In the genomic region with DNA sequence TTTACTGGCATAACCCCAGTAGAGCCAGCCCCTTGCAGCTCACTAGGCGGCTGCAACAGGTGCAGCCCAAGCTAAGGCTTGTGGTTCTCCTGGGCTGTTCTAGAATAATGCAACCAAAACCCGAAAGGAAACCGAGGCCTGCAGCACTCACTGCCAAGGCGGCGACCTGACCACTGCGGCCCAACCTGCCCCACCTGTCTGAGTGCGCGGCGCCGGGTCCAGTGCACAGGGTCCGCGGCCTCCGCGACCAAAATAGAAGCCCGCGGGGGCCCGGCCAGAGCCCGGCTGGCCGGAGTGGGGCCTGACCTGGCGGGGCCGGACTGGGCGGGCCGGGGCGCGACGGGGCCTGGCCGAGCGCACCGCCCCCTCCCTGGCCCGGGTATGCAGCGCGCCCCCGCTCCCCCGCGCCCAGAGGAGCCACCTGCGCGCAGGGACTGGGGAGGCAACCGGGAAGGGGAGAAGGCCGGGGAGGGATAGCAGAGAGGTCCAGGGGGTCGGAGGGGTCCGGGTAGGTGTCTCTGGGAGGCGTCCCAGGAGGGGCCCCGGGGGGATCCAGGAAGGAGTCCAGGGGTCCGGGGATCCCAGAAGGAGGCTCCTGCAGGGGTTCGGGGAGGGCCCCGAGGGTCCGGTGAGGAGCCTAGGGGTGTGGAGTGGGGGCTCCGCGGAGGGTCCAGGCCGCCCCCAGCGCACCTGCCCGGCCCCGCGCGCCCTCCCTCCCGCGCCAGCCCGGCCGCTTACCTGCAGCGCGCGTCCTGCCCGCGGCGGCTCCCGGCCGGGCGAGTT, we compare ENCODE assay signal across 8 cellular contexts. TPM values are rescaled to one million over a fixed set of nuclear protein-coding genes. Genes with fewer than 3 reads are reported as not detected.
DNase-seq lines count a peak whose midpoint lies in the region; ATAC-seq, FAIRE-seq and TF ChIP-seq lines count a peak whose summit lies in the region.

No MANE protein-coding gene starts in this region.

- WGBS in A549 (ENCODE audit: missing lambda C conversion rate), result 13% methylated on average over 18 of the region's 68 CpGs

- H3K36me3 Mint-ChIP-seq in brain, result no peaks in the 10 kb centered on the region

- ATAC-seq in A549, result peak; percentile 22 to 56
- peak; percentile 46 for ATAC-seq in GM19023 (IDR thresholded peaks at IDR 0.05; ENCODE audit: unreplicated experiment)

- no peaks in the 10 kb centered on the region for H4K20me1 ChIP-seq in keratinocyte (ENCODE audit: control insufficient read depth, extremely low read depth, insufficient read depth, low read length)

- TF ChIP-seq EP300 in A549 (IDR thresholded peaks at IDR 0.05), result no peak

- peak overlapping the region; percentile 19 for H2AFZ ChIP-seq in keratinocyte (ENCODE audit: control insufficient read depth, low read length)

- TF ChIP-seq RAD21 in A549 (conservative IDR thresholded peaks at IDR 0.05 in 1 of 2, IDR thresholded peaks at IDR 0.05 in 1 of 2), result no peak

- H3K9me3 Mint-ChIP-seq in brain, result no peaks in the 10 kb centered on the region

- H3K4me1 ChIP-seq in A549 (peaks cover 10% of the 10 kb centered on the region), keratinocyte (ENCODE audit: control insufficient read depth, extremely low read depth, insufficient read depth, low read length) (no peaks in the 10 kb centered on the region)

- TF ChIP-seq CTCF in A549 (IDR thresholded peaks at IDR 0.05) (no peak), brain (conservative IDR thresholded peaks at IDR 0.05) (no peak), keratinocyte (optimal IDR thresholded peaks at IDR 0.05 in 1 of 3, IDR thresholded peaks at IDR 0.05 in 1 of 3, conservative IDR thresholded peaks at IDR 0.05 in 1 of 3; ENCODE audit: extremely low read depth in 1 of 3, insufficient read depth in 2 of 3, low read length in 3 of 3) (no peak)

- no peak overlapping the region for H3K9ac ChIP-seq in keratinocyte (ENCODE audit: control insufficient read depth, extremely low read depth, insufficient read depth, low read length)

- peak overlapping the region; percentile 11 to 75 (median 67) for H3K27ac Mint-ChIP-seq in brain

- DNase-seq in A549 (ENCODE audit: low read depth in 1 of 2, low spot score in 1 of 2) (peak in 1 of 2 experiments; percentile 24), keratinocyte (ENCODE audit: low read depth, low spot score) (no peak), substantia nigra (lab: John Stamatoyannopoulos, UW) (peak in 3 of 49 donors; percentile 49 to 74 (median 52)), COLO829 (ENCODE audit: low spot score) (no peak), DMS79 (lab: John Stamatoyannopoulos, UW) (no peak)
- DNase-seq in Jurkat, Clone E6-1 (ENCODE audit: low read depth, low spot score), result no peak

- CTCF ChIA-PET in A549 (lab: Yijun Ruan, JAX), result no interaction called here

- FAIRE-seq in A549 (lab: Jason Lieb, UNC) (no peak), keratinocyte (lab: Jason Lieb, UNC) (no peak)

- H3K27me3 ChIP-seq in keratinocyte (ENCODE audit: control insufficient read depth, extremely low read depth, insufficient read depth, low read length), result peaks cover 10% of the 10 kb centered on the region

- H3K9me3 ChIP-seq in A549 (no peaks in the 10 kb centered on the region), keratinocyte (ENCODE audit: control insufficient read depth, low read depth, low read length) (no peaks in the 10 kb centered on the region)

- H3K79me2 ChIP-seq in keratinocyte (ENCODE audit: control insufficient read depth, insufficient read depth, low read length), result no peaks in the 10 kb centered on the region

- H3K4me3 Mint-ChIP-seq in brain, result peak overlapping the region; percentile 82 to 88 (median 84)

- no peaks in the 10 kb centered on the region for H3K9me1 ChIP-seq in keratinocyte (ENCODE audit: control insufficient read depth, extremely low read depth, insufficient read depth, low read length)

- H3K36me3 ChIP-seq in keratinocyte (ENCODE audit: control insufficient read depth in 2 of 2, extremely low read depth in 1 of 2, insufficient read depth in 2 of 2, low read length in 2 of 2), result no peaks in the 10 kb centered on the region

- no peak for TF ChIP-seq POLR2A in A549 (IDR thresholded peaks at IDR 0.05; ENCODE audit: low read length)

- peaks cover 46% of the 10 kb centered on the region for H3K4me1 Mint-ChIP-seq in brain

- H3K27ac ChIP-seq in A549 (peak overlapping the region; percentile 85 to 87), keratinocyte (ENCODE audit: control insufficient read depth, insufficient read depth, low read length) (no peak overlapping the region), substantia nigra (ENCODE audit: low read depth, low read length, poor library complexity, severe bottlenecking) (peak overlapping the region; percentile 91)

- peaks cover 4% of the 10 kb centered on the region for H3K27me3 Mint-ChIP-seq in brain

- dilution Hi-C loops in keratinocyte (cut with MboI; ENCODE audit: extremely low pct_ligation_motif_present, low sequenced_read_pairs), result no loop called here

- H3K4me3 ChIP-seq in A549 (peak overlapping the region; percentile 97), keratinocyte (ENCODE audit: control insufficient read depth in 2 of 3, extremely low read depth in 1 of 3, insufficient read depth in 2 of 3, low read depth in 1 of 3, low read length in 3 of 3) (peak overlapping the region; percentile 27 to 59 (median 40))
- peak overlapping the region; percentile 87 for H3K4me3 ChIP-seq in Jurkat, Clone E6-1 (ENCODE audit: low read length)

- H3K4me2 ChIP-seq in A549 (peak overlapping the region; percentile 93), keratinocyte (ENCODE audit: control insufficient read depth, extremely low read depth, insufficient read depth, low read depth, low read length) (peak overlapping the region; percentile 62)

- POLR2A ChIA-PET in A549 (lab: Yijun Ruan, JAX), result no interaction called here

TF ChIP-seq in A549, 52 proteins besides CTCF, POLR2A, EP300 and RAD21:
- TF ChIP-seq MAZ (IDR thresholded peaks at IDR 0.05; ENCODE audit: borderline replicate concordance, low read depth, low read length) (no peak), ZFP36 (IDR thresholded peaks at IDR 0.05; ENCODE audit: borderline replicate concordance, partially characterized antibody) (no peak), NPAS2 (CRISPR knock-in tag; IDR thresholded peaks at IDR 0.05; ENCODE audit: borderline replicate concordance) (no peak), CHD4 (IDR thresholded peaks at IDR 0.05; ENCODE audit: borderline replicate concordance) (no peak), JUN (IDR thresholded peaks at IDR 0.05) (no peak), PBX3 (IDR thresholded peaks at IDR 0.05) (no peak), RFX5 (IDR thresholded peaks at IDR 0.05) (no peak), HDAC2 (IDR thresholded peaks at IDR 0.05) (no peak), CBX8 (IDR thresholded peaks at IDR 0.05) (no peak), FOXS1 (CRISPR knock-in tag; IDR thresholded peaks at IDR 0.05) (no peak), MAX (IDR thresholded peaks at IDR 0.05) (no peak), BHLHE40 (IDR thresholded peaks at IDR 0.05; ENCODE audit: low read depth, low read length) (no peak), POLR2AphosphoS2 (conservative IDR thresholded peaks at IDR 0.05; ENCODE audit: low read length) (no peak), SREBF2 (IDR thresholded peaks at IDR 0.05) (no peak), FOSB (CRISPR knock-in tag; IDR thresholded peaks at IDR 0.05) (no peak)
- TF ChIP-seq, protein P1, sequence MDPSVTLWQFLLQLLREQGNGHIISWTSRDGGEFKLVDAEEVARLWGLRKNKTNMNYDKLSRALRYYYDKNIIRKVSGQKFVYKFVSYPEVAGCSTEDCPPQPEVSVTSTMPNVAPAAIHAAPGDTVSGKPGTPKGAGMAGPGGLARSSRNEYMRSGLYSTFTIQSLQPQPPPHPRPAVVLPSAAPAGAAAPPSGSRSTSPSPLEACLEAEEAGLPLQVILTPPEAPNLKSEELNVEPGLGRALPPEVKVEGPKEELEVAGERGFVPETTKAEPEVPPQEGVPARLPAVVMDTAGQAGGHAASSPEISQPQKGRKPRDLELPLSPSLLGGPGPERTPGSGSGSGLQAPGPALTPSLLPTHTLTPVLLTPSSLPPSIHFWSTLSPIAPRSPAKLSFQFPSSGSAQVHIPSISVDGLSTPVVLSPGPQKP (IDR thresholded peaks at IDR 0.05; ENCODE audit: low read depth, low read length), result no peak
TF ChIP-seq in A549: peak in this region for 0.

RNA-seq across cellular contexts. Expression of gene SEMA4D, which starts 0.5 kb away (rescaled TPM):
- polyA plus RNA-seq in A549 (2011; rRNA removed) (5.3 and 6.1 TPM in 2 replicates), A549 (2017; fragmentation: RNase III; extraction: RNeasy Plus Mini Kit Qiagen cat#74134 plus additional on column Dnase treatment) (4.5 to 7.2 TPM (median 5.8 TPM) in 3 replicates), brain (ENCODE audit: insufficient read depth, low read depth, low replicate concordance) (91.5 TPM), keratinocyte (0.19 to 0.87 TPM (median 0.43 TPM) in 3 replicates)
- polyA plus RNA-seq in A549 (2012; cell fraction: cytosol; rRNA removed), result 5.6 and 7.2 TPM in 2 replicates
- 26.1 and 26.9 TPM in 2 replicates for polyA plus RNA-seq in A549 (2012; cell fraction: nucleus; rRNA removed)
- 6.7 and 9.8 TPM in 2 replicates for polyA minus RNA-seq in A549 (2011; rRNA and poly(A)+ RNA removed)
- 50.1 TPM for polyA plus RNA-seq in Jurkat, Clone E6-1 (2012; ENCODE audit: insufficient read depth, insufficient read length)
- polyA plus RNA-seq in keratinocyte (2011; ENCODE audit: low read depth), result 1.7 TPM
- 0.22 and 0.23 TPM in 2 replicates for polyA plus RNA-seq in keratinocyte (2011; cell fraction: cytosol; rRNA removed)
- 1.2 and 2.1 TPM in 2 replicates for polyA plus RNA-seq in keratinocyte (2011; cell fraction: nucleus; rRNA removed)
- 1.00 and 3.5 TPM in 2 replicates for polyA plus RNA-seq in keratinocyte (2012; ENCODE audit: low replicate concordance)
- 0.99 to 6.5 TPM (median 1.4 TPM) in 3 replicates for polyA minus RNA-seq in keratinocyte
- polyA minus RNA-seq in keratinocyte (2011; cell fraction: cytosol; rRNA and poly(A)+ RNA removed), result 0.58 TPM
- 1.2 and 1.8 TPM in 2 replicates for polyA minus RNA-seq in keratinocyte (2011; cell fraction: nucleus; rRNA and poly(A)+ RNA removed)

Comparison
In these comparisons a context has a peak if more than half of its experiments do, and no peak if none do; other contexts are left out.
1. H3K4me3 ChIP-seq: peak in every context shown above with its lines; median percentile 97 in A549; 87 in Jurkat, Clone E6-1; 40 in keratinocyte.